In genomic region chr20:7137395-7138151, GRCh38 we compare ENCODE assay signal across 16 cellular contexts.
DNase-seq lines count a peak whose midpoint lies in the region; ATAC-seq and TF ChIP-seq lines count a peak whose summit lies in the region.
"Had no signal": no experiment of that assay in that cellular context is flagged by ENCODE, and none has a peak within 500 bp of the region (broad histone marks: within the 10 kb centered on the region; RNA-seq: fewer than 3 reads in every experiment).

No MANE protein-coding gene starts in this region.

- no peaks in the 10 kb centered on the region for H4K20me1 ChIP-seq in KMS-11 (ENCODE audit: insufficient read depth)
- H4K20me1 ChIP-seq in PC-9 (ENCODE audit: insufficient read depth): 0 out of 2 replicates have a peak, but pooled peaks cover 3% of the 10 kb centered on the region

- CTCF ChIA-PET in PC-9 (lab: Charles Lee): no interaction called here

- DNase-seq in PC-9 (no peak), COLO829 (ENCODE audit: low spot score) (no peak), HUDEP-2 (lab: John Stamatoyannopoulos, UW; ENCODE audit: unreplicated experiment in 76 of 76) (no peak), left colon (no peak)
- DNase-seq: activated CD4-positive, alpha-beta T cell treated with anti-CD3 and anti-CD28 coated beads, Interleukin-2, amount 10 ng/mL, durations not matched to agents 7 days and 5 days; CD8-positive, alpha-beta memory T cell; erythroblast; islet precursor cell; NCI-H1092 treated with DMSO at 0.1 percent for 48 hours; NCI-H2171; small intestine had no signal

- H3K27ac ChIP-seq in KMS-11 (no peak overlapping the region), PC-9 (no peak overlapping the region)
- H3K27ac ChIP-seq: vagina had no signal

- no peaks in the 10 kb centered on the region for H3F3A ChIP-seq in PC-9 (ENCODE audit: insufficient read depth, low read depth)

- ATAC-seq in GM18508 (IDR thresholded peaks at IDR 0.05; ENCODE audit: insufficient read depth, unreplicated experiment): peak; percentile 85
- peak; percentile 77 for ATAC-seq in GM19467 (IDR thresholded peaks at IDR 0.05; ENCODE audit: unreplicated experiment)
- peak; percentile 55 for ATAC-seq in HG02973 (IDR thresholded peaks at IDR 0.05; ENCODE audit: unreplicated experiment)
- ATAC-seq in left colon: no peak

- no peaks in the 10 kb centered on the region for H3K9me3 ChIP-seq in PC-9 (ENCODE audit: insufficient read depth, low read depth)
- H3K9me3 ChIP-seq: vagina had no signal

- H2AFZ ChIP-seq in KMS-11 (ENCODE audit: low read depth): no peak overlapping the region
- no peak overlapping the region for H2AFZ ChIP-seq in PC-9

- H3K36me3 ChIP-seq in KMS-11 (ENCODE audit: insufficient read depth) (no peaks in the 10 kb centered on the region), PC-9 (ENCODE audit: low read depth) (no peaks in the 10 kb centered on the region)
- H3K36me3 ChIP-seq: vagina had no signal

- TF ChIP-seq CTCF in KMS-11 (conservative IDR thresholded peaks at IDR 0.05; ENCODE audit: low read depth, low read length) (peak; percentile 20; the same call in 1 of the 2 replicates), PC-9 (conservative IDR thresholded peaks at IDR 0.05) (no peak)

- no peaks in the 10 kb centered on the region for H3K4me1 ChIP-seq in KMS-11 (ENCODE audit: low read depth, poor library complexity, severe bottlenecking)
- H3K4me1 ChIP-seq in PC-9 (replicated peaks; ENCODE audit: insufficient read depth): no peaks in the 10 kb centered on the region
- H3K4me1 ChIP-seq: vagina had no signal

- H3K4me2 ChIP-seq in KMS-11 (no peak overlapping the region), PC-9 (no peak overlapping the region)

- H3K27me3 ChIP-seq in KMS-11 (ENCODE audit: insufficient read depth, low read depth) (no peaks in the 10 kb centered on the region), PC-9 (ENCODE audit: insufficient read depth, low read depth) (no peaks in the 10 kb centered on the region)
- H3K27me3 ChIP-seq: vagina had no signal

- POLR2A ChIA-PET in PC-9 (lab: Charles Lee; ENCODE audit: unreplicated experiment): no interaction called here

- H3K79me2 ChIP-seq in KMS-11 (ENCODE audit: insufficient read depth, low read depth) (no peaks in the 10 kb centered on the region), PC-9 (ENCODE audit: low read depth) (no peaks in the 10 kb centered on the region)

- H3K9me2 ChIP-seq in PC-9 (ENCODE audit: insufficient read depth): no peaks in the 10 kb centered on the region; the same call in 1 of the 2 replicates

- H3K4me3 ChIP-seq in KMS-11 (IDR thresholded peaks at IDR 0.05; ENCODE audit: insufficient read depth, low read depth, low read length) (no peak overlapping the region), PC-9 (no peak overlapping the region)
- H3K4me3 ChIP-seq: vagina had no signal

- no peak overlapping the region for H3K9ac ChIP-seq in KMS-11

- intact Hi-C loops in PC-9 (cut with micrococcal nuclease; ENCODE audit: unreplicated experiment): no loop called here
- intact Hi-C loops in left colon (cut with DNase I, micrococcal nuclease): no loop called here

- no TSS peak for BruUV-seq in PC-9 (replicated peaks; lab: Mats Ljungman, UMichigan)
